In the genomic region with DNA sequence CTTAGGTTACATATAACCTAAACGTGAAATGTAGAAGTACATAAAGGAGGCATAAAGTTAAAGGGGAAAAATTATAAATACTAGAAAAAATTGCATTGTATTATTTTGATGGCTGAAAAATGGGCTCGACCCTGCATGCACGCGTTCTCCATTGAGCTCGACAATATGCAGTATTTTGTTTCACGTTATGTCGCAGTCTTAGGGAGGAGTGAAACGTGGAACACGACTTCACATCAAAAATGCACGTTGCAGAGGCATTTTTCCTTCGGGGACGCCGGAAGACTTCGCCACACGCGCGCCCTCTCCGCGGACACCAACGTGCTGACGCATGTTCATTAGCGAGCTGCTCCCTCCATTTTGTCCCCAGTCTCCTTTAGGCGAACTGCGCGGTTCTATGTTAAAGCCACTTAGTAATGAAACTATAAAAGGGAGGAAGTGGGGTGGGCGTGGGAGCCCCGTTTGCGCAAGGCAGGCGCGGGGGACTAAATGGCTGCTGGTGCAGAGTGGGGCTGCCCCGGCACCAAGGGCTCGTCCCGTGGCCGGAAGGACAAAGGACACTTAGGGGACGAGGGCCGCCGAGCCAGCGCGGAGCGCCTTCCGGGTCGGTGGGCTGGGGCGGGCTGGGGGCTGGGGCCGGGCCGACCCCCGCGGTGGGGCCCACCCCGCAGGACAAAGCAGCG, we compare ENCODE assay signal across 8 cellular contexts. TPM values are rescaled to one million over a fixed set of nuclear protein-coding genes. Genes with fewer than 3 reads are reported as not detected.
DNase-seq lines count a peak whose midpoint lies in the region; FAIRE-seq and TF ChIP-seq lines count a peak whose summit lies in the region.

No MANE protein-coding gene starts in this region.

- peaks cover 38% of the 10 kb centered on the region for H3K4me1 ChIP-seq in Loucy (ENCODE audit: insufficient read depth, low read length, poor library complexity, severe bottlenecking)
- no peaks in the 10 kb centered on the region for H3K4me1 ChIP-seq in trophoblast cell (ENCODE audit: control insufficient read depth in 1 of 2, insufficient read depth in 2 of 2, low read length in 2 of 2)
- H3K4me1 ChIP-seq in urinary bladder (ENCODE audit: insufficient read depth): peaks cover 1% of the 10 kb centered on the region

- H3K27me3 ChIP-seq in Loucy (ENCODE audit: insufficient read depth, low read length, poor library complexity, severe bottlenecking) (no peaks in the 10 kb centered on the region), trophoblast cell (ENCODE audit: insufficient read depth, low read length) (no peaks in the 10 kb centered on the region)

- peak overlapping the region; percentile 60 for H2AK5ac ChIP-seq in trophoblast cell (ENCODE audit: low read length)

- H3K4me3 Mint-ChIP-seq in activated naive CD4-positive, alpha-beta T cell treated with anti-CD3 and anti-CD28 coated beads, Interleukin-2, amount 10 ng/mL, durations not matched to agents 7 days and 5 days: peak overlapping the region; percentile 87

- peak overlapping the region; percentile 84 for H2BK5ac ChIP-seq in trophoblast cell (ENCODE audit: low read depth, low read length, poor library complexity)

- H3K4ac ChIP-seq in trophoblast cell (ENCODE audit: low read depth, low read length): peak overlapping the region; percentile 94

- H4K12ac ChIP-seq in trophoblast cell (ENCODE audit: low read depth, low read length): peak overlapping the region; percentile 78

- H3K27ac Mint-ChIP-seq in activated naive CD4-positive, alpha-beta T cell treated with anti-CD3 and anti-CD28 coated beads, Interleukin-2, amount 10 ng/mL, durations not matched to agents 7 days and 5 days: peak overlapping the region; percentile 100

- peak overlapping the region; percentile 86 for H3K14ac ChIP-seq in trophoblast cell (ENCODE audit: low read length)

- TF ChIP-seq POLR2A in H54 (IDR thresholded peaks at IDR 0.05; ENCODE audit: low read depth, low read length): peak; percentile 92

- H3K9ac ChIP-seq in Loucy (ENCODE audit: low read depth, low read length, poor library complexity, severe bottlenecking): peak overlapping the region; percentile 96
- peak overlapping the region; percentile 89 for H3K9ac ChIP-seq in trophoblast cell (ENCODE audit: low read length)

- H3K27ac ChIP-seq in trophoblast cell (ENCODE audit: low read depth, low read length) (peak overlapping the region; percentile 100), urinary bladder (ENCODE audit: low read depth) (peak overlapping the region; percentile 97)

- H3K79me2 ChIP-seq in Loucy (ENCODE audit: insufficient read depth, low read length) (peaks cover 45% of the 10 kb centered on the region), trophoblast cell (ENCODE audit: control insufficient read depth, insufficient read depth, low read length, poor library complexity) (peaks cover 6% of the 10 kb centered on the region)

- peak overlapping the region; percentile 82 for H4K91ac ChIP-seq in trophoblast cell (ENCODE audit: low read depth, low read length)

- peak overlapping the region; percentile 90 for H4K8ac ChIP-seq in trophoblast cell (ENCODE audit: low read depth, low read length)

- no peak for TF ChIP-seq CTCF in Loucy (conservative IDR thresholded peaks at IDR 0.05; ENCODE audit: low read length)

- no peak for FAIRE-seq in H54 (lab: Jason Lieb, UNC)

- CTCF ChIA-PET in activated naive CD4-positive, alpha-beta T cell treated with anti-CD3 and anti-CD28 coated beads, Interleukin-2, amount 10 ng/mL, durations not matched to agents 7 days and 5 days (lab: Charles Lee): interaction anchor here (1.2 to 3.3 kb wide), 3 partner anchors 29 to 208 kb away, joined by 3 to 14 read pairs (median 6); a partner anchor contains a TSS

- no peaks in the 10 kb centered on the region for H3K9me3 Mint-ChIP-seq in activated naive CD4-positive, alpha-beta T cell treated with anti-CD3 and anti-CD28 coated beads, Interleukin-2, amount 10 ng/mL, durations not matched to agents 7 days and 5 days

- peak overlapping the region; percentile 96 for H3K18ac ChIP-seq in trophoblast cell (ENCODE audit: low read length)

- H3K23ac ChIP-seq in trophoblast cell (ENCODE audit: low read length): no peak overlapping the region

- H3K9me2 ChIP-seq in Loucy (replicated peaks; ENCODE audit: low read depth, low read length): no peaks in the 10 kb centered on the region

- H3K36me3 Mint-ChIP-seq in activated naive CD4-positive, alpha-beta T cell treated with anti-CD3 and anti-CD28 coated beads, Interleukin-2, amount 10 ng/mL, durations not matched to agents 7 days and 5 days: peaks cover 29% of the 10 kb centered on the region

- no CpG with 5 or more reads among the region's 49 CpGs for WGBS in trophoblast cell (ENCODE audit: extremely low coverage, insufficient coverage, insufficient read length)
- WGBS in urinary bladder: under 1% methylated on average over 49 of the region's 49 CpGs

- peaks cover 21% of the 10 kb centered on the region for H3K79me1 ChIP-seq in trophoblast cell (ENCODE audit: low read length)

- peak overlapping the region; percentile 92; the same call in 1 of the 2 replicates for H2AFZ ChIP-seq in Loucy (ENCODE audit: low read length)
- peak overlapping the region; percentile 77 for H2AFZ ChIP-seq in trophoblast cell (ENCODE audit: insufficient read depth, low read length, poor library complexity)

- peak overlapping the region; percentile 76 for H3K4me2 ChIP-seq in Loucy (ENCODE audit: low read depth, low read length, poor library complexity, severe bottlenecking)
- H3K4me2 ChIP-seq in trophoblast cell (ENCODE audit: low read length): peak overlapping the region; percentile 82

- H4K20me1 ChIP-seq in Loucy (ENCODE audit: insufficient read depth, low read length, poor library complexity, severe bottlenecking): peaks cover 31% of the 10 kb centered on the region

- peak; percentile 81 for DNase-seq in GM03348 (ENCODE audit: low spot score)
- peak; percentile 49 for DNase-seq in H54 (ENCODE audit: insufficient read length, low spot score)
- DNase-seq in SIG-M5 treated with dmso at 0.1 percent for 504 hours (lab: John Stamatoyannopoulos, UW; ENCODE audit: unreplicated experiment): peak; percentile 98
- peak; percentile 92 for DNase-seq in activated naive CD4-positive, alpha-beta T cell treated with anti-CD3 and anti-CD28 coated beads, Interleukin-2, amount 10 ng/mL, durations not matched to agents 7 days and 5 days
- peak; percentile 93 for DNase-seq in globus pallidus (ENCODE audit: low spot score)
- DNase-seq in trophoblast cell: peak; percentile 86 to 89

- peaks cover 10% of the 10 kb centered on the region; the same call in 1 of the 2 replicates for H3F3A ChIP-seq in Loucy (ENCODE audit: low read depth)

- H3K9me3 ChIP-seq in Loucy (ENCODE audit: insufficient read depth, low read depth, low read length) (no peaks in the 10 kb centered on the region), trophoblast cell (ENCODE audit: insufficient read depth, low read depth, low read length) (no peaks in the 10 kb centered on the region)

- H2BK12ac ChIP-seq in trophoblast cell (ENCODE audit: low read length): no peak overlapping the region

- H3K4me3 ChIP-seq in Loucy (ENCODE audit: low read length, poor library complexity, severe bottlenecking) (peak overlapping the region; percentile 98), trophoblast cell (ENCODE audit: low read depth, low read length) (peak overlapping the region; percentile 78), urinary bladder (ENCODE audit: low read depth, low read length) (peak overlapping the region; percentile 47)

- no peaks in the 10 kb centered on the region for H3K27me3 Mint-ChIP-seq in activated naive CD4-positive, alpha-beta T cell treated with anti-CD3 and anti-CD28 coated beads, Interleukin-2, amount 10 ng/mL, durations not matched to agents 7 days and 5 days

- peaks cover 48% of the 10 kb centered on the region for H3K4me1 Mint-ChIP-seq in activated naive CD4-positive, alpha-beta T cell treated with anti-CD3 and anti-CD28 coated beads, Interleukin-2, amount 10 ng/mL, durations not matched to agents 7 days and 5 days

- H3K36me3 ChIP-seq in Loucy (ENCODE audit: insufficient read depth, low read length) (no peaks in the 10 kb centered on the region), trophoblast cell (ENCODE audit: control insufficient read depth in 1 of 2, insufficient read depth in 2 of 2, low read length in 2 of 2) (peaks cover 0 to 2% of the 10 kb centered on the region in 2 experiments), urinary bladder (ENCODE audit: insufficient read depth) (no peaks in the 10 kb centered on the region)

- peak overlapping the region; percentile 81 for H2BK120ac ChIP-seq in trophoblast cell (ENCODE audit: insufficient read depth, low read length, poor library complexity)

RNA-seq across cellular contexts. Expression of a gene that starts 0.7 kb away (rescaled TPM):
- polyA plus RNA-seq in trophoblast cell (2013): 97.6 and 104 TPM in 2 replicates
- 48.0 TPM for total RNA-seq in urinary bladder
- polyA plus RNA-seq in urinary bladder: 62.6 TPM

RNA-seq across cellular contexts. Expression of a gene that starts 29.6 kb away (rescaled TPM):
- 342 and 352 TPM in 2 replicates for polyA plus RNA-seq in trophoblast cell (2013)
- 440 TPM for total RNA-seq in urinary bladder
- polyA plus RNA-seq in urinary bladder: 200 TPM

Comparison
In these comparisons a context has a peak if more than half of its experiments do, and no peak if none do; other contexts are left out.
1. Peak in every context shown above with its lines: DNase-seq, H3K4me3 ChIP-seq and H3K27ac ChIP-seq.
2. H3K4me3 ChIP-seq: peak in every context shown above with its lines; median percentile 98 in Loucy; 78 in trophoblast cell; 47 in urinary bladder.